27 cellular contexts compared by ENCODE assay signal in genomic region chr2:111172666-111173065, GRCh38.
"Had no signal": no experiment of that assay in that cellular context is flagged by ENCODE, and none has a peak within 500 bp of the region (broad histone marks: within the 10 kb centered on the region; RNA-seq: fewer than 3 reads in every experiment).

No MANE protein-coding gene starts in this region.

- H3K27ac Mint-ChIP-seq: naive thymus-derived CD8-positive, alpha-beta T cell; nephron; progenitor cell of endocrine pancreas; stimulated activated naive B cell treated with anti-CD40 and anti-IgM and Interleukin-4, amounts not matched to agents 10 μg/mL and 1 μg/mL and 100 μg/mL, for 72 hours had no signal

- H3K4me1 ChIP-seq: right atrium auricular region, testis, upper lobe of left lung had no signal

- H3K27ac ChIP-seq: hepatocyte, left ventricle myocardium inferior, neutrophil, ovary, right atrium auricular region, skin epidermis, stomach, testis, thyroid gland, transverse colon, upper lobe of left lung, vagina had no signal

- ATAC-seq: mucosa of descending colon; naive thymus-derived CD8-positive, alpha-beta T cell; sciatic nerve; stimulated activated naive B cell treated with anti-CD40 and anti-IgM and Interleukin-4, amounts not matched to agents 10 μg/mL and 1 μg/mL and 100 μg/mL, for 72 hours; stimulated activated naive CD8-positive, alpha-beta T cell treated with anti-CD3 and anti-CD28 coated beads, Interleukin-15, Interleukin-2, amounts not matched to agents 100 U/mL and 50 U/mL, for 24 hours had no signal

- H3K9me3 ChIP-seq: left ventricle myocardium inferior, mucosa of descending colon, neutrophil, ovary, right atrium auricular region, stomach, testis, thyroid gland, transverse colon, upper lobe of left lung, vagina had no signal

- DNase-seq: left ventricle myocardium inferior; midbrain; mucosa of descending colon; naive thymus-derived CD8-positive, alpha-beta T cell; occipital lobe; ovary; stimulated activated CD4-positive, alpha-beta T cell treated with anti-CD3 and anti-CD28 coated beads, Interleukin-12 subunit alpha, Interleukin-12 subunit beta, amount 100 ng/mL, for 4 hours; stimulated activated CD4-positive, alpha-beta T cell treated with anti-CD3 and anti-CD28 coated beads, Interleukin-15, amount 100 ng/mL, for 24 hours; stimulated activated CD4-positive, alpha-beta T cell treated with anti-CD3 and anti-CD28 coated beads, Interleukin-2, amount 100 ng/mL, for 24 hours; stimulated activated CD4-positive, alpha-beta T cell treated with anti-CD3 and anti-CD28 coated beads, Interleukin-4, amount 100 ng/mL, for 1 hour; stimulated activated naive B cell treated with anti-CD40 and anti-IgM and Interleukin-4, amounts not matched to agents 10 μg/mL and 1 μg/mL and 100 μg/mL, for 72 hours; stimulated activated naive CD8-positive, alpha-beta T cell treated with anti-CD3 and anti-CD28 coated beads, Interleukin-15, Interleukin-2, amounts not matched to agents 100 U/mL and 50 U/mL, for 24 hours; stomach; testis; thyroid gland; transverse colon had no signal

- H3K9me3 Mint-ChIP-seq: naive thymus-derived CD8-positive, alpha-beta T cell; nephron; neural crest cell; stimulated activated naive B cell treated with anti-CD40 and anti-IgM and Interleukin-4, amounts not matched to agents 10 μg/mL and 1 μg/mL and 100 μg/mL, for 72 hours had no signal

- H3K27me3 ChIP-seq: hepatocyte, ovary, right atrium auricular region, stomach, testis, thyroid gland, transverse colon, upper lobe of left lung, vagina had no signal

- H3K4me2 ChIP-seq: hepatocyte had no signal

- H2AFZ ChIP-seq: hepatocyte had no signal

- H3K36me3 ChIP-seq: left ventricle myocardium inferior, neutrophil, ovary, right atrium auricular region, thyroid gland, transverse colon, upper lobe of left lung, vagina had no signal

- H3K4me3 ChIP-seq: hepatocyte, left ventricle myocardium inferior, lung, mucosa of descending colon, ovary, right atrium auricular region, skin epidermis, stomach, testis, thyroid gland, transverse colon, upper lobe of left lung, vagina had no signal

- H3K4me3 Mint-ChIP-seq: naive thymus-derived CD8-positive, alpha-beta T cell; nephron; neural crest cell; stimulated activated naive B cell treated with anti-CD40 and anti-IgM and Interleukin-4, amounts not matched to agents 10 μg/mL and 1 μg/mL and 100 μg/mL, for 72 hours had no signal

- H3K79me2 ChIP-seq: hepatocyte had no signal
